Comparison of ENCODE assay signal across 31 cellular contexts in genomic region chr11:71202598-71202944, GRCh38. TPM values are rescaled to one million over a fixed set of nuclear protein-coding genes. Genes with fewer than 3 reads are reported as not detected.
"Had no signal": no experiment of that assay in that cellular context is flagged by ENCODE, and none has a peak within 500 bp of the region (broad histone marks: within the 10 kb centered on the region; RNA-seq: fewer than 3 reads in every experiment).

No MANE protein-coding gene starts in this region.

- H3K27ac ChIP-seq: adrenal gland, PC-9, RWPE1 had no signal

- H3K4me3 ChIP-seq: adrenal gland, K562, PC-9 had no signal

- H3K4me1 Mint-ChIP-seq: activated CD4-positive, alpha-beta T cell treated with anti-CD3 and anti-CD28 coated beads, Interleukin-2, amount 10 ng/mL, durations not matched to agents 7 days and 5 days had no signal

- H3K27me3 Mint-ChIP-seq: activated CD4-positive, alpha-beta T cell treated with anti-CD3 and anti-CD28 coated beads, Interleukin-2, amount 10 ng/mL, durations not matched to agents 7 days and 5 days; brain had no signal

- H3K36me3 ChIP-seq: adrenal gland had no signal

- H3K4me3 Mint-ChIP-seq: activated CD4-positive, alpha-beta T cell treated with anti-CD3 and anti-CD28 coated beads, Interleukin-2, amount 10 ng/mL, durations not matched to agents 7 days and 5 days; activated CD8-positive, alpha-beta T cell treated with anti-CD3 and anti-CD28 coated beads, Interleukin-2, amount 10 ng/mL, durations not matched to agents 7 days and 5 days; activated naive CD4-positive, alpha-beta T cell treated with anti-CD3 and anti-CD28 coated beads for 36 hours; activated T-cell treated with anti-CD3 and anti-CD28 coated beads, Interleukin-2, amount 50 U/mL, for 24 hours; activated T-helper 1 cell treated with anti-CD3 and anti-CD28 coated beads, Interleukin-12 subunit alpha, Interleukin-12 subunit beta, Interleukin-2, Interleukin-4 antibody, amounts not matched to agents 30 ng/mL and 10 ng/mL and 1 ng/mL, durations not matched to agents 14 hours and 24 hours and 36 hours; brain; T-helper 2 cell treated with Interferon-gamma antibody and Interleukin-4, amounts not matched to agents 5 μg/mL and 100 μg/mL, for 36 hours had no signal

- H3K4me1 ChIP-seq: adrenal gland had no signal

- H3K27ac Mint-ChIP-seq: activated CD4-positive, alpha-beta T cell treated with anti-CD3 and anti-CD28 coated beads, Interleukin-2, amount 10 ng/mL, durations not matched to agents 7 days and 5 days; activated CD8-positive, alpha-beta T cell treated with anti-CD3 and anti-CD28 coated beads, Interleukin-2, amount 10 ng/mL, durations not matched to agents 7 days and 5 days; activated naive CD4-positive, alpha-beta T cell treated with anti-CD3 and anti-CD28 coated beads for 36 hours; activated naive CD4-positive, alpha-beta T cell treated with anti-CD3 and anti-CD28 coated beads, Interleukin-2, amount 50 U/mL, for 72 hours; activated T-cell treated with anti-CD3 and anti-CD28 coated beads, Interleukin-2, amount 50 U/mL, for 24 hours; activated T-helper 1 cell treated with anti-CD3 and anti-CD28 coated beads, Interleukin-12 subunit alpha, Interleukin-12 subunit beta, Interleukin-2, Interleukin-4 antibody, amounts not matched to agents 30 ng/mL and 10 ng/mL and 1 ng/mL, durations not matched to agents 14 hours and 24 hours and 36 hours; brain; T-helper 2 cell treated with Interferon-gamma antibody and Interleukin-4, amounts not matched to agents 5 μg/mL and 100 μg/mL, for 36 hours had no signal

- DNase-seq: activated CD4-positive, alpha-beta T cell treated with anti-CD3 and anti-CD28 coated beads, Interleukin-2, amount 10 ng/mL, durations not matched to agents 7 days and 5 days; activated CD4-positive, alpha-beta T cell treated with anti-CD3 and anti-CD28 coated beads, Interleukin-2, amount 50 U/mL, for 48 hours; activated CD8-positive, alpha-beta T cell treated with anti-CD3 and anti-CD28 coated beads, Interleukin-2, amount 10 ng/mL, durations not matched to agents 7 days and 5 days; activated gamma-delta T cell treated with Interleukin-2 at 50 U/mL for 16 hours; activated naive CD4-positive, alpha-beta T cell treated with anti-CD3 and anti-CD28 coated beads for 36 hours; activated T-cell treated with anti-CD3 and anti-CD28 coated beads, Interleukin-2, amount 50 U/mL, for 24 hours; adrenal gland; central memory CD4-positive, alpha-beta T cell; Karpas-422; NCI-H1048; NCI-H1105 treated with DMSO at 0.1 percent for 48 hours; NCI-H1436; NCI-H1694; NCI-H2029; NCI-H2107; NCI-H2171; NCI-H510A; NCI-H526; NCI-H748 treated with DMSO at 0.1 percent for 48 hours; PC-9; SIG-M5; SW 1271 had no signal

- ATAC-seq: activated CD8-positive, alpha-beta T cell treated with anti-CD3 and anti-CD28 coated beads, Interleukin-2, amount 10 ng/mL, durations not matched to agents 7 days and 5 days; activated naive CD4-positive, alpha-beta T cell treated with anti-CD3 and anti-CD28 coated beads, Interleukin-2, amount 50 U/mL, for 72 hours; K562; Right ventricle myocardium inferior had no signal

- H3K36me3 Mint-ChIP-seq: activated naive CD4-positive, alpha-beta T cell treated with anti-CD3 and anti-CD28 coated beads, Interleukin-2, amount 50 U/mL, for 72 hours; brain had no signal

- H3K9me3 ChIP-seq: adrenal gland had no signal

RNA-seq across cellular contexts. Expression of gene SHANK2, which starts 49.8 kb away (rescaled TPM):
- total RNA-seq: activated CD4-positive, alpha-beta T cell treated with anti-CD3 and anti-CD28 coated beads, Interleukin-2, amount 10 ng/mL, durations not matched to agents 7 days and 5 days; activated CD8-positive, alpha-beta T cell treated with anti-CD3 and anti-CD28 coated beads, Interleukin-2, amount 10 ng/mL, durations not matched to agents 7 days and 5 days; activated naive CD4-positive, alpha-beta T cell treated with anti-CD3 and anti-CD28 coated beads for 36 hours; activated naive CD4-positive, alpha-beta T cell treated with anti-CD3 and anti-CD28 coated beads, Interleukin-2, amount 50 U/mL, for 72 hours; activated T-helper 1 cell treated with anti-CD3 and anti-CD28 coated beads, Interleukin-12 subunit alpha, Interleukin-12 subunit beta, Interleukin-2, Interleukin-4 antibody, amounts not matched to agents 30 ng/mL and 10 ng/mL and 1 ng/mL, durations not matched to agents 14 hours and 24 hours and 36 hours; OCI-LY7; T-helper 1 cell treated with Interleukin-12 subunit alpha and Interleukin-12 subunit beta and Interleukin-4 antibody, amounts not matched to agents 30 ng/mL and 1 ng/mL, for 36 hours had no signal
